9 cellular contexts compared by ENCODE assay signal in genomic region chr15:74955017-74955416, GRCh38. TPM values are rescaled to one million over a fixed set of nuclear protein-coding genes. Genes with fewer than 3 reads are reported as not detected.
DNase-seq lines count a peak whose midpoint lies in the region; ATAC-seq and TF ChIP-seq lines count a peak whose summit lies in the region.
"Had no signal": no experiment of that assay in that cellular context is flagged by ENCODE, and none has a peak within 500 bp of the region (broad histone marks: within the 10 kb centered on the region; RNA-seq: fewer than 3 reads in every experiment).

No MANE protein-coding gene starts in this region.

- DNase-seq in IMR-90 (no peak), mesothelial cell of epicardium (ENCODE audit: low spot score in 2 of 2, unreplicated experiment in 2 of 2) (no peak), anterior cingulate cortex (lab: John Stamatoyannopoulos, UW) (no peak), epidermal melanocyte (ENCODE audit: insufficient read length, low spot score) (no peak)
- no peak for DNase-seq in stimulated activated CD8-positive, alpha-beta memory T cell treated with anti-CD3 and anti-CD28 coated beads, Interleukin-4, amount 100 ng/mL, for 48 hours
- DNase-seq: NCI-H2171 treated with DMSO at 0.1 percent for 48 hours had no signal

- H2BK15ac ChIP-seq in IMR-90 (ENCODE audit: low read depth, low read length) = no peak overlapping the region

- no peak overlapping the region for H2BK120ac ChIP-seq in IMR-90 (ENCODE audit: low read depth, low read length)

- H3K4me1 ChIP-seq in BLaER1 (peaks cover 36% of the 10 kb centered on the region), IMR-90 (ENCODE audit: control insufficient read depth, insufficient read depth, low read length) (peaks cover 8% of the 10 kb centered on the region; the same call in 1 of the 2 replicates), gastroesophageal sphincter (peaks cover 0 to 60% (median 25%) of the 10 kb centered on the region in 3 donors)

- H2AK9ac ChIP-seq in IMR-90 (replicated peaks; ENCODE audit: low read depth, low read length, poor library complexity) = peak overlapping the region; percentile 2

- H3K36me3 ChIP-seq in BLaER1 (no peaks in the 10 kb centered on the region), IMR-90 (ENCODE audit: control insufficient read depth, insufficient read depth, low read length) (no peaks in the 10 kb centered on the region), gastroesophageal sphincter (no peaks in the 10 kb centered on the region)

- H3K4me3 Mint-ChIP-seq in brain (peak overlapping the region; percentile 69 to 82 (median 79)), mesothelial cell of epicardium (peak overlapping the region; percentile 56)

- H3K4me3 ChIP-seq in BLaER1 = no peak overlapping the region
- H3K4me3 ChIP-seq in IMR-90 (ENCODE audit: insufficient read depth, low read depth, low read length) = no peak overlapping the region
- peak overlapping the region in 1 of 2 donors; percentile 65 for H3K4me3 ChIP-seq in gastroesophageal sphincter

- H4K20me1 ChIP-seq in BLaER1 (peaks cover 32% of the 10 kb centered on the region), IMR-90 (ENCODE audit: insufficient read depth, low read length) (no peaks in the 10 kb centered on the region; the same call in 1 of the 2 replicates)

- no peak for TF ChIP-seq CTCF in IMR-90 (conservative IDR thresholded peaks at IDR 0.05; ENCODE audit: low read depth, low read length)
- TF ChIP-seq CTCF in brain (conservative IDR thresholded peaks at IDR 0.05) = no peak
- no peak for TF ChIP-seq CTCF in mesothelial cell of epicardium (IDR thresholded peaks at IDR 0.05; ENCODE audit: unreplicated experiment)
- TF ChIP-seq CTCF in gastroesophageal sphincter (IDR thresholded peaks at IDR 0.05) = no peak

- peaks cover 60% of the 10 kb centered on the region for H3K4me1 Mint-ChIP-seq in brain
- H3K4me1 Mint-ChIP-seq in mesothelial cell of epicardium = peaks cover 31% of the 10 kb centered on the region

- H3K27ac ChIP-seq in BLaER1 = no peak overlapping the region
- peak overlapping the region; percentile 25; the same call in 1 of the 2 replicates for H3K27ac ChIP-seq in IMR-90 (ENCODE audit: insufficient read depth, low read length)
- no peak overlapping the region for H3K27ac ChIP-seq in gastroesophageal sphincter

- in situ Hi-C loops in IMR-90 (cut with MboI; ENCODE audit: low sequenced_read_pairs) = no loop called here

- H3K27me3 ChIP-seq in BLaER1 = peaks cover 58% of the 10 kb centered on the region
- peaks cover 37% of the 10 kb centered on the region for H3K27me3 ChIP-seq in IMR-90 (ENCODE audit: control insufficient read depth, insufficient read depth, low read length)
- H3K27me3 ChIP-seq in gastroesophageal sphincter = peaks cover 59% of the 10 kb centered on the region

- no peak overlapping the region; the same call in 1 of the 2 replicates for H3K18ac ChIP-seq in IMR-90 (ENCODE audit: low read depth, low read length)

- H2BK5ac ChIP-seq in IMR-90 (ENCODE audit: low read depth, low read length, poor library complexity, severe bottlenecking) = no peak overlapping the region

- ATAC-seq in IMR-90 (ENCODE audit: low read depth) = no peak
- no peak for ATAC-seq in gastroesophageal sphincter

- no peak for TF ChIP-seq RAD21 in IMR-90 (IDR thresholded peaks at IDR 0.05; ENCODE audit: low read length)

- no peak overlapping the region for H2AFZ ChIP-seq in IMR-90 (replicated peaks; ENCODE audit: low read length, poor library complexity)

- CTCF ChIA-PET in IMR-90 (lab: Yijun Ruan, JAX) = no interaction called here

- BruUV-seq in IMR-90 (replicated peaks; lab: Mats Ljungman, UMichigan) = no TSS peak

- no peaks in the 10 kb centered on the region for H3K79me1 ChIP-seq in IMR-90 (ENCODE audit: low read depth in 1 of 2, low read length in 2 of 2)

- no peak overlapping the region for H2AK5ac ChIP-seq in IMR-90 (ENCODE audit: low read depth, low read length)

- no peak overlapping the region for H3K56ac ChIP-seq in IMR-90 (ENCODE audit: extremely low read depth, insufficient read depth, low read length)

- no peak overlapping the region for H4K5ac ChIP-seq in IMR-90 (ENCODE audit: low read depth, low read length)

- dilution Hi-C loops in IMR-90 (cut with HindIII; ENCODE audit: low sequenced_read_pairs, unreplicated experiment) = no loop called here

- TF ChIP-seq POLR2A in IMR-90 (IDR thresholded peaks at IDR 0.05; ENCODE audit: low read depth, low read length) (no peak), gastroesophageal sphincter (IDR thresholded peaks at IDR 0.05) (no peak)

- peak overlapping the region in 2 of 5 experiments; percentile 47 to 86 for H3K27ac Mint-ChIP-seq in brain
- H3K27ac Mint-ChIP-seq in mesothelial cell of epicardium = peak overlapping the region; percentile 16

- H3K14ac ChIP-seq in IMR-90 (replicated peaks; ENCODE audit: low read depth, low read length) = no peak overlapping the region

- H3K9me3 Mint-ChIP-seq in brain (no peaks in the 10 kb centered on the region), mesothelial cell of epicardium (no peaks in the 10 kb centered on the region)

- H3K9me1 ChIP-seq in IMR-90 (ENCODE audit: insufficient read depth, low read length) = no peaks in the 10 kb centered on the region

- no peak for TF ChIP-seq EP300 in gastroesophageal sphincter (IDR thresholded peaks at IDR 0.05)

- intact Hi-C loops in IMR-90 (cut with micrococcal nuclease) = loop anchor here (2.0 to 10.0 kb wide), 2 partner anchors 250 to 580 kb away; no protein-coding TSS in a partner anchor

- POLR2A ChIA-PET in IMR-90 (lab: Charles Lee; ENCODE audit: unreplicated experiment) = interaction anchor here (0.6 kb wide), 1 partner anchor 678 kb away, joined by 7 read pairs; no protein-coding TSS in a partner anchor

- WGBS in IMR-90 (ENCODE audit: extremely low coverage in 2 of 2, insufficient read length in 1 of 2), 2 experiments = no CpG with 5 or more reads among the region's 8 CpGs
- WGBS in gastroesophageal sphincter (ENCODE audit: low coverage in 1 of 2), 2 donors = 100% methylated on average over 2 of the region's 8 CpGs; no CpG with 5 or more reads in 1 of the 2 donors

- H3K27me3 Mint-ChIP-seq in brain (peaks cover 34% of the 10 kb centered on the region), mesothelial cell of epicardium (ENCODE audit: low read depth) (peaks cover 53% of the 10 kb centered on the region)

- no peak overlapping the region; the same call in 1 of the 2 replicates for H3K9ac ChIP-seq in BLaER1
- no peak overlapping the region for H3K9ac ChIP-seq in IMR-90 (ENCODE audit: low read depth, low read length)

- H3K4me2 ChIP-seq in BLaER1 = peak overlapping the region; percentile 93
- H3K4me2 ChIP-seq in IMR-90 (ENCODE audit: low read depth, low read length) = no peak overlapping the region; the same call in 1 of the 2 replicates

- no peak overlapping the region for H4K91ac ChIP-seq in IMR-90 (ENCODE audit: insufficient read depth, low read depth, low read length)

- no peak overlapping the region for H4K8ac ChIP-seq in IMR-90 (ENCODE audit: low read depth in 2 of 2, low read length in 2 of 2)

- no peak overlapping the region for H3K23ac ChIP-seq in IMR-90 (ENCODE audit: low read depth, low read length)

- H3K4ac ChIP-seq in IMR-90 (ENCODE audit: low read depth, low read length) = no peak overlapping the region

- H3K9me3 ChIP-seq in BLaER1 (peaks cover 6% of the 10 kb centered on the region; the same call in 1 of the 2 replicates), IMR-90 (ENCODE audit: control insufficient read depth, insufficient read depth, low read length) (no peaks in the 10 kb centered on the region), gastroesophageal sphincter (no peaks in the 10 kb centered on the region)

- H3K36me3 Mint-ChIP-seq in brain (no peaks in the 10 kb centered on the region), mesothelial cell of epicardium (no peaks in the 10 kb centered on the region)

- no peak overlapping the region for H2BK20ac ChIP-seq in IMR-90 (ENCODE audit: low read depth, low read length)

TF ChIP-seq in IMR-90, 13 proteins besides CTCF, POLR2A, EP300 and RAD21:
- no peak for TF ChIP-seq RCOR1 (IDR thresholded peaks at IDR 0.05; ENCODE audit: insufficient replicate concordance, low read length)

RNA-seq across cellular contexts. Expression of gene RPP25, which starts 1.6 kb away (rescaled TPM):
- under 0.01 and 0.18 TPM in 2 replicates for total RNA-seq in IMR-90 (2012; rRNA removed)
- polyA plus RNA-seq in IMR-90 (2012; rRNA removed) = 0.36 and 0.38 TPM in 2 replicates
- 0.47 and 0.49 TPM in 2 replicates for polyA plus RNA-seq in IMR-90 (2012; cell fraction: cytosol; rRNA removed)
- polyA plus RNA-seq in IMR-90 (2012; cell fraction: nucleus; rRNA removed; ENCODE audit: low replicate concordance) = 0.19 and 0.23 TPM in 2 replicates
- polyA plus RNA-seq in brain (ENCODE audit: insufficient read depth, low read depth, low replicate concordance) = 9.4 TPM
- total RNA-seq in mesothelial cell of epicardium = 3.3 to 3.8 TPM (median 3.3 TPM) in 3 replicates
- total RNA-seq in gastroesophageal sphincter = 1 to 10 TPM; 1.6 to 8.0 (median 6.7) TPM

RNA-seq across cellular contexts. Expression of gene COX5A, which starts 17.1 kb away (rescaled TPM):
- 24.7 and 39.8 TPM in 2 replicates for total RNA-seq in IMR-90 (2012; rRNA removed)
- 135 and 141 TPM in 2 replicates for polyA plus RNA-seq in IMR-90 (2012; rRNA removed)
- 167 and 235 TPM in 2 replicates for polyA plus RNA-seq in IMR-90 (2012; cell fraction: cytosol; rRNA removed)
- 76.5 and 78.8 TPM in 2 replicates for polyA plus RNA-seq in IMR-90 (2012; cell fraction: nucleus; rRNA removed; ENCODE audit: low replicate concordance)
- 342 TPM for polyA plus RNA-seq in brain (ENCODE audit: insufficient read depth, low read depth, low replicate concordance)
- total RNA-seq in mesothelial cell of epicardium = 126 to 133 TPM (median 128 TPM) in 3 replicates
- total RNA-seq in gastroesophageal sphincter = 100 to 1,000 TPM in 2 of 4 donors, 10 to 100 TPM in 2; 57.9 to 105 (median 94.5) TPM

RNA-seq across cellular contexts. Expression of gene SCAMP5, which starts 40.3 kb away (rescaled TPM):
- total RNA-seq in IMR-90 (2012; rRNA removed) (0.36 and 0.56 TPM in 2 replicates), mesothelial cell of epicardium (23.5 to 30.5 TPM (median 28.4 TPM) in 3 replicates), gastroesophageal sphincter (10 to 100 TPM in 1 of 4 donors, 1 to 10 TPM in 3; 2.2 to 10.1 (median 5.6) TPM)
- polyA plus RNA-seq in IMR-90 (2012; rRNA removed) (1.6 and 1.7 TPM in 2 replicates), brain (ENCODE audit: insufficient read depth, low read depth, low replicate concordance) (146 TPM)
- polyA plus RNA-seq in IMR-90 (2012; cell fraction: cytosol; rRNA removed) = 0.64 and 1.7 TPM in 2 replicates
- polyA plus RNA-seq in IMR-90 (2012; cell fraction: nucleus; rRNA removed; ENCODE audit: low replicate concordance) = 5.1 and 5.5 TPM in 2 replicates

RNA-seq across cellular contexts. Expression of gene FAM219B, which starts 48.4 kb away (rescaled TPM):
- total RNA-seq in IMR-90 (2012; rRNA removed) (20.3 and 24.9 TPM in 2 replicates), mesothelial cell of epicardium (73.5 to 91.3 TPM (median 74.1 TPM) in 3 replicates), gastroesophageal sphincter (10 to 100 TPM; 85.0 to 93.4 (median 88.8) TPM)
- polyA plus RNA-seq in IMR-90 (2012; rRNA removed) (40.8 and 48.7 TPM in 2 replicates), brain (ENCODE audit: insufficient read depth, low read depth, low replicate concordance) (44.5 TPM)
- polyA plus RNA-seq in IMR-90 (2012; cell fraction: cytosol; rRNA removed) = 20.9 and 24.3 TPM in 2 replicates
- 154 and 222 TPM in 2 replicates for polyA plus RNA-seq in IMR-90 (2012; cell fraction: nucleus; rRNA removed; ENCODE audit: low replicate concordance)
